ENCODE assay signal across 8 cellular contexts in genomic region chr10:133394801-133395221, GRCh38. TPM values are rescaled to one million over a fixed set of nuclear protein-coding genes. Genes with fewer than 3 reads are reported as not detected.
DNase-seq lines count a peak whose midpoint lies in the region; ATAC-seq and TF ChIP-seq lines count a peak whose summit lies in the region.

No MANE protein-coding gene starts in this region.

- no peaks in the 10 kb centered on the region for H4K20me1 ChIP-seq in PC-9 (ENCODE audit: insufficient read depth)
- H4K20me1 ChIP-seq in neural cell (ENCODE audit: insufficient read depth) = no peaks in the 10 kb centered on the region

- TF ChIP-seq RAD21 in neural cell (conservative IDR thresholded peaks at IDR 0.05) = no peak

- H3K4me3 ChIP-seq in PC-9 = peak overlapping the region; percentile 97
- peak overlapping the region; percentile 99 for H3K4me3 ChIP-seq in neural cell (ENCODE audit: low read length)

- no peak for TF ChIP-seq CTCF in CD4-positive, alpha-beta T cell (IDR thresholded peaks at IDR 0.05)
- TF ChIP-seq CTCF in PC-9 (conservative IDR thresholded peaks at IDR 0.05) (no peak), neural cell (IDR thresholded peaks at IDR 0.05; ENCODE audit: poor library complexity, severe bottlenecking) (no peak)

- CTCF ChIA-PET in CD4-positive, alpha-beta T cell (lab: Charles Lee) = interaction anchor here (1.3 kb wide), 1 partner anchor 65 kb away, joined by 4 read pairs; no protein-coding TSS in a partner anchor
- CTCF ChIA-PET in PC-9 (lab: Charles Lee) = interaction anchor here (0.5 kb wide), 1 partner anchor 34 kb away, joined by 8 read pairs; no protein-coding TSS in a partner anchor

- H3F3A ChIP-seq in PC-9 (ENCODE audit: insufficient read depth, low read depth) = peaks cover 10% of the 10 kb centered on the region; the same call in 1 of the 2 replicates
- H3F3A ChIP-seq in neural cell (ENCODE audit: insufficient read depth, low read length, poor library complexity, severe bottlenecking) = no peaks in the 10 kb centered on the region

- intact Hi-C loops in CD4-positive, alpha-beta T cell (cut with DNase I, micrococcal nuclease) = loop anchor here (2.0 to 5.0 kb wide), 5 partner anchors 22 to 133 kb away; partner anchors contain the start of genes CALY (in 1 of the 2) and ECHS1 (in 1 of the 2)
- intact Hi-C loops in PC-9 (cut with micrococcal nuclease; ENCODE audit: unreplicated experiment) = loop anchor here (2.0 to 10.0 kb wide), 2 partner anchors 16 to 70 kb away; partner anchors contain the start of gene PAOX

- H3K4me3 Mint-ChIP-seq in CD4-positive, alpha-beta T cell = peak overlapping the region; percentile 95
- peak overlapping the region; percentile 89 to 92 for H3K4me3 Mint-ChIP-seq in effector memory CD8-positive, alpha-beta T cell

- no peak for DNase-seq in CD4-positive, alpha-beta T cell
- no peak for DNase-seq in PC-9
- no peak for DNase-seq in effector memory CD8-positive, alpha-beta T cell
- DNase-seq in SIG-M5 treated with dmso at 0.1 percent for 504 hours (lab: John Stamatoyannopoulos, UW; ENCODE audit: unreplicated experiment) = no peak

- no peak for ATAC-seq in CD4-positive, alpha-beta T cell (ENCODE audit: poor library complexity)
- ATAC-seq in effector memory CD8-positive, alpha-beta T cell (replicated peaks) = no peak
- ATAC-seq in HG03354 (IDR thresholded peaks at IDR 0.05; ENCODE audit: poor library complexity, severe bottlenecking, unreplicated experiment) (no peak), GM18502 (IDR thresholded peaks at IDR 0.05; ENCODE audit: poor library complexity, unreplicated experiment) (no peak), GM18858 (IDR thresholded peaks at IDR 0.05; ENCODE audit: unreplicated experiment) (no peak)

- peaks cover 7% of the 10 kb centered on the region; the same call in 1 of the 2 replicates for H3K4me1 ChIP-seq in PC-9 (replicated peaks; ENCODE audit: insufficient read depth)

- H3K9me3 ChIP-seq in CD4-positive, alpha-beta T cell (ENCODE audit: control insufficient read depth, low read length) = no peaks in the 10 kb centered on the region
- H3K9me3 ChIP-seq in PC-9 (ENCODE audit: insufficient read depth, low read depth) = no peaks in the 10 kb centered on the region
- H3K9me3 ChIP-seq in neural cell (ENCODE audit: low read length) = no peaks in the 10 kb centered on the region

- TF ChIP-seq EP300 in neural cell (conservative IDR thresholded peaks at IDR 0.05; ENCODE audit: poor library complexity, severe bottlenecking) = no peak

- no peaks in the 10 kb centered on the region for H3K36me3 ChIP-seq in PC-9 (ENCODE audit: low read depth)
- no peaks in the 10 kb centered on the region for H3K36me3 ChIP-seq in neural cell (ENCODE audit: insufficient read depth, low read length)

- H3K4me1 Mint-ChIP-seq in CD4-positive, alpha-beta T cell (ENCODE audit: low read depth) = peaks cover 41% of the 10 kb centered on the region
- peaks cover 34 to 36% of the 10 kb centered on the region in 2 donors for H3K4me1 Mint-ChIP-seq in effector memory CD8-positive, alpha-beta T cell (ENCODE audit: low read depth in 2 of 2)

- peak overlapping the region; percentile 65 for H3K27ac ChIP-seq in CD4-positive, alpha-beta T cell (ENCODE audit: low read depth, low read length)
- H3K27ac ChIP-seq in PC-9 = peak overlapping the region; percentile 84
- H3K27ac ChIP-seq in neural cell (ENCODE audit: low read length) = peak overlapping the region; percentile 78

- H2AFZ ChIP-seq in PC-9 = peak overlapping the region; percentile 87
- H2AFZ ChIP-seq in neural cell (ENCODE audit: low read depth, low read length) = peak overlapping the region; percentile 83

- peak overlapping the region; percentile 90 for H3K27ac Mint-ChIP-seq in CD4-positive, alpha-beta T cell
- peak overlapping the region; percentile 66 to 81 for H3K27ac Mint-ChIP-seq in effector memory CD8-positive, alpha-beta T cell

- peak overlapping the region; percentile 89 for H3K4me2 ChIP-seq in PC-9
- peak overlapping the region; percentile 89 for H3K4me2 ChIP-seq in neural cell (ENCODE audit: low read length)

- H3K27me3 Mint-ChIP-seq in CD4-positive, alpha-beta T cell = no peaks in the 10 kb centered on the region
- H3K27me3 Mint-ChIP-seq in effector memory CD8-positive, alpha-beta T cell = no peaks in the 10 kb centered on the region

- peaks cover 44% of the 10 kb centered on the region for H3K36me3 Mint-ChIP-seq in CD4-positive, alpha-beta T cell (ENCODE audit: low read depth)
- peaks cover 50% of the 10 kb centered on the region for H3K36me3 Mint-ChIP-seq in effector memory CD8-positive, alpha-beta T cell (ENCODE audit: insufficient read depth)

- POLR2A ChIA-PET in CD4-positive, alpha-beta T cell (lab: Charles Lee) = no interaction called here
- POLR2A ChIA-PET in PC-9 (lab: Charles Lee; ENCODE audit: unreplicated experiment) = no interaction called here

- H3K9me2 ChIP-seq in PC-9 (ENCODE audit: insufficient read depth) = no peaks in the 10 kb centered on the region
- H3K9me2 ChIP-seq in neural cell (ENCODE audit: insufficient read depth, low read length) = no peaks in the 10 kb centered on the region

- no peaks in the 10 kb centered on the region for H3K27me3 ChIP-seq in CD4-positive, alpha-beta T cell (ENCODE audit: control insufficient read depth, insufficient read depth, low read length)
- H3K27me3 ChIP-seq in PC-9 (ENCODE audit: insufficient read depth, low read depth) = no peaks in the 10 kb centered on the region
- no peaks in the 10 kb centered on the region for H3K27me3 ChIP-seq in neural cell (ENCODE audit: insufficient read depth, low read depth, low read length)

- H3K9ac ChIP-seq in neural cell (ENCODE audit: low read length) = peak overlapping the region; percentile 85

- no peaks in the 10 kb centered on the region for H3K9me3 Mint-ChIP-seq in CD4-positive, alpha-beta T cell
- no peaks in the 10 kb centered on the region for H3K9me3 Mint-ChIP-seq in effector memory CD8-positive, alpha-beta T cell

- H3K79me2 ChIP-seq in PC-9 (ENCODE audit: low read depth) = peaks cover 27% of the 10 kb centered on the region
- H3K79me2 ChIP-seq in neural cell (replicated peaks; ENCODE audit: insufficient read depth, low read length) = peaks cover 6% of the 10 kb centered on the region

- TSS peak; percentile 34 for BruUV-seq in PC-9 (replicated peaks; lab: Mats Ljungman, UMichigan)

TF ChIP-seq in neural cell, 6 proteins besides CTCF, POLR2A, EP300 and RAD21:
- no peak for TF ChIP-seq TAF1 (IDR thresholded peaks at IDR 0.05; ENCODE audit: low read depth)
- TF ChIP-seq POLR2AphosphoS5 (IDR thresholded peaks at IDR 0.05) = no peak
- TF ChIP-seq SMC3 (conservative IDR thresholded peaks at IDR 0.05; ENCODE audit: poor library complexity) = no peak

RNA-seq across cellular contexts. Expression of gene MTG1, which starts 0.9 kb away (rescaled TPM):
- total RNA-seq in CD4-positive, alpha-beta T cell = 10 to 100 TPM; 28.5 to 34.9 TPM
- 33.0 and 45.9 TPM in 2 replicates for total RNA-seq in PC-9 (2021)
- 49.7 and 52.3 TPM in 2 replicates for polyA plus RNA-seq in neural cell
- polyA minus RNA-seq in neural cell = 30.2 and 37.5 TPM in 2 replicates

RNA-seq across cellular contexts. Expression of gene PAOX, which starts 15.7 kb away (rescaled TPM):
- 1 to 10 TPM; 1.9 to 2.6 TPM for total RNA-seq in CD4-positive, alpha-beta T cell
- total RNA-seq in PC-9 (2021) = 5.7 and 9.5 TPM in 2 replicates
- polyA plus RNA-seq in neural cell = 2.2 and 3.0 TPM in 2 replicates
- 3.5 and 3.9 TPM in 2 replicates for polyA minus RNA-seq in neural cell

RNA-seq across cellular contexts. Expression of gene ECHS1, which starts 21.7 kb away (rescaled TPM):
- total RNA-seq in CD4-positive, alpha-beta T cell = 1 to 10 TPM; 7.6 to 8.3 TPM
- 86.6 and 90.7 TPM in 2 replicates for total RNA-seq in PC-9 (2021)
- 122 and 127 TPM in 2 replicates for polyA plus RNA-seq in neural cell
- polyA minus RNA-seq in neural cell = 65.5 and 65.6 TPM in 2 replicates

RNA-seq across cellular contexts. Expression of gene SPRN, which starts 29.6 kb away (rescaled TPM):
- total RNA-seq in CD4-positive, alpha-beta T cell = not detected
- not detected in 2 replicates for total RNA-seq in PC-9 (2021)
- 0.28 and 1.1 TPM in 2 replicates for polyA plus RNA-seq in neural cell
- 1.2 TPM in 2 replicates for polyA minus RNA-seq in neural cell

RNA-seq across cellular contexts. Expression of gene FUOM, which starts 37.0 kb away (rescaled TPM):
- total RNA-seq in CD4-positive, alpha-beta T cell = 10 to 100 TPM; 10.3 to 11.7 TPM
- total RNA-seq in PC-9 (2021) = 7.4 and 12.5 TPM in 2 replicates
- polyA plus RNA-seq in neural cell = not detected in 2 replicates
- not detected in 2 replicates for polyA minus RNA-seq in neural cell
